19 cellular contexts compared by ENCODE assay signal in the genomic region with DNA sequence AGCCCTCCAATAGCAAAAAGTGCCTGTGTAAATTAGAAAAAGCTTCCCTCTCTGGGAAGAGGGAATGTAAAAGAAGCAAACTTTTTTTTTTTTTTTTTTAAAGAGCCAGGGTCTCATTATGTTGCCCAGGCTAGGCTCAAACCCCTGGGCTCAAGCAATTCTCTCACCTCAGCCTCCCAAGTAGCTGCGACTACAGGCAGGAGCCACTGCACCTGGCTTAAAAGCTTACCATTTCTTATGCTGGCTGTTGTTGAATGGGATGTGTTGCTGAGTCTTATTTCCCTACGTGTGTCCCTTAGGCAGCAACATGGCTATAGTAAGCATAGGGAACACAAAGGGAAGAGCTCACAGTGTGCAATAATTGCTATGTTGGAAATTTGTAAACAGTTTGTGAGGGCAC.
"Had no signal": no experiment of that assay in that cellular context is flagged by ENCODE, and none has a peak within 500 bp of the region (broad histone marks: within the 10 kb centered on the region; RNA-seq: fewer than 3 reads in every experiment).

No MANE protein-coding gene starts in this region.

- ATAC-seq: activated naive CD4-positive, alpha-beta T cell treated with anti-CD3 and anti-CD28 coated beads, Interleukin-2, amount 50 U/mL, for 72 hours; activated T-cell treated with anti-CD3 and anti-CD28 coated beads, Interleukin-2, amount 50 U/mL, for 72 hours; left lobe of liver had no signal

- H3K27me3 ChIP-seq: adrenal gland, breast epithelium, thyroid gland had no signal

- H3K9me3 ChIP-seq: adrenal gland, breast epithelium, thyroid gland had no signal

- H3K27ac ChIP-seq: adrenal gland, breast epithelium, coronary artery, thyroid gland had no signal

- H3K4me3 Mint-ChIP-seq: activated T-cell treated with anti-CD3 and anti-CD28 coated beads, Interleukin-2, amount 50 U/mL, for 72 hours; mesothelial cell of epicardium; nephron had no signal

- DNase-seq: activated CD4-positive, alpha-beta T cell treated with anti-CD3 and anti-CD28 coated beads, Interleukin-2, amount 50 U/mL, for 4 hours; activated CD4-positive, CD25-positive, alpha-beta regulatory T cell treated with anti-CD3 and anti-CD28 coated beads, Interleukin-2, amount 50 U/mL, for 72 hours; activated gamma-delta T cell; activated T-cell treated with anti-CD3 and anti-CD28 coated beads, Interleukin-2, amount 50 U/mL, for 72 hours; adrenal gland; hypothalamus; occipital lobe; posterior cingulate gyrus; stimulated activated CD8-positive, alpha-beta memory T cell treated with anti-CD3 and anti-CD28 coated beads, Interleukin-4, amount 100 ng/mL, for 48 hours; stimulated activated naive CD4-positive, alpha-beta T cell; T1000; thyroid gland had no signal

- H3K36me3 ChIP-seq: adrenal gland, breast epithelium, thyroid gland had no signal

- H3K27ac Mint-ChIP-seq: activated naive CD4-positive, alpha-beta T cell treated with anti-CD3 and anti-CD28 coated beads, Interleukin-2, amount 50 U/mL, for 72 hours; activated T-cell treated with anti-CD3 and anti-CD28 coated beads, Interleukin-2, amount 50 U/mL, for 72 hours; nephron had no signal

- H3K4me1 ChIP-seq: adrenal gland, breast epithelium had no signal

- H3K4me1 Mint-ChIP-seq: nephron had no signal

- H3K4me3 ChIP-seq: adrenal gland, breast epithelium, coronary artery, lung, thyroid gland had no signal

- H3K36me3 Mint-ChIP-seq: activated naive CD4-positive, alpha-beta T cell treated with anti-CD3 and anti-CD28 coated beads, Interleukin-2, amount 50 U/mL, for 72 hours; mesothelial cell of epicardium had no signal
